ENCODE assay signal across 9 cellular contexts in the genomic region with DNA sequence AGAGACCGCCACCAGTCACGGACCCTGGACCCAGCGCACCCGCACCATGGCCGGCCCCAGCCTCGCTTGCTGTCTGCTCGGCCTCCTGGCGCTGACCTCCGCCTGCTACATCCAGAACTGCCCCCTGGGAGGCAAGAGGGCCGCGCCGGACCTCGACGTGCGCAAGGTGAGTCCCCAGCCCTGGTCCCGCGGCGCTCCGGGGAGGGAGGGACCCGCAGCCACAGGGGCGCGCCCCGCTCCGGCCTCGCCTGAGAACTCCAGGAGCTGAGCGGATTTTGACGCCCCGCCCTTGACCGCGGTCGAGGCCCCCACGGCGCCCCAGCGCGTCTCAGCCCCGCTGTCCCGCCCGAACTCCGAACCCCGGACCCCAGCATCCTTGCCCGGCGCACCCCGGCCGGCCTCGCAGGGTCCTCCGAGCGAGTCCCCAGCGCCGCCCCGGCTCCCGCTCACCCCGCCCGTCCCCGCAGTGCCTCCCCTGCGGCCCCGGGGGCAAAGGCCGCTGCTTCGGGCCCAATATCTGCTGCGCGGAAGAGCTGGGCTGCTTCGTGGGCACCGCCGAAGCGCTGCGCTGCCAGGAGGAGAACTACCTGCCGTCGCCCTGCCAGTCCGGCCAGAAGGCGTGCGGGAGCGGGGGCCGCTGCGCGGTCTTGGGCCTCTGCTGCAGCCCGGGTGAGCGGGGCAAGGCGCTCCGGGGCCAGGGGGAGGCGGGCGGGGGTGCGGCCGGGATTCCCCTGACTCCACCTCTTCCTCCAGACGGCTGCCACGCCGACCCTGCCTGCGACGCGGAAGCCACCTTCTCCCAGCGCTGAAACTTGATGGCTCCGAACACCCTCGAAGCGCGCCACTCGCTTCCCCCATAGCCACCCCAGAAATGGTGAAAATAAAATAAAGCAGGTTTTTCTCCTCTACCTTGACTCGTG.
DNase-seq lines count a peak whose midpoint lies in the region; ATAC-seq and TF ChIP-seq lines count a peak whose summit lies in the region.
"Had no signal": no experiment of that assay in that cellular context is flagged by ENCODE, and none has a peak within 500 bp of the region (broad histone marks: within the 10 kb centered on the region; RNA-seq: fewer than 3 reads in every experiment).

A gene (plus strand): TSS at position 11 of the 920 bp plus-strand sequence. CDS start 36 bp downstream, at position 47.

- peak within 1 kb of the TSS; percentile 89 for H3K4me2 ChIP-seq in Loucy (ENCODE audit: low read depth, low read length, poor library complexity, severe bottlenecking)

- peaks cover 8% of the 10 kb centered on the region for H4K20me1 ChIP-seq in Loucy (ENCODE audit: insufficient read depth, low read length, poor library complexity, severe bottlenecking)

- H3K36me3 ChIP-seq in Loucy (ENCODE audit: insufficient read depth, low read length) (no peaks in the 10 kb centered on the region), iPS DF 6.9 (ENCODE audit: control insufficient read depth, insufficient read depth, low read length) (peaks cover 4% of the 10 kb centered on the region; the same call in 1 of the 2 replicates)

- WGBS in iPS DF 6.9 (ENCODE audit: insufficient coverage, insufficient read length): no CpG with 5 or more reads among the region's 95 CpGs

- no peak for ATAC-seq in GM18519 (IDR thresholded peaks at IDR 0.05; ENCODE audit: low FRiP score, unreplicated experiment)
- ATAC-seq in HG02798 (IDR thresholded peaks at IDR 0.05; ENCODE audit: poor library complexity, unreplicated experiment): no peak
- no peak for ATAC-seq in GM21576 (IDR thresholded peaks at IDR 0.05; ENCODE audit: unreplicated experiment)

- no peak for TF ChIP-seq CTCF in Loucy (conservative IDR thresholded peaks at IDR 0.05; ENCODE audit: low read length)

- H3K9me2 ChIP-seq in Loucy (replicated peaks; ENCODE audit: low read depth, low read length): no peaks in the 10 kb centered on the region

- H3K4me3 ChIP-seq in Loucy (ENCODE audit: low read length, poor library complexity, severe bottlenecking) (peak within 1 kb of the TSS; percentile 82), iPS DF 6.9 (ENCODE audit: low read length) (peak within 1 kb of the TSS; percentile 38)

- peak within 1 kb of the TSS; percentile 94 for H2AFZ ChIP-seq in Loucy (ENCODE audit: low read length)

- H3K9ac ChIP-seq in Loucy (ENCODE audit: low read depth, low read length, poor library complexity, severe bottlenecking): peak within 1 kb of the TSS; percentile 84

- no peaks in the 10 kb centered on the region for H3K9me3 ChIP-seq in Loucy (ENCODE audit: insufficient read depth, low read depth, low read length)
- no peaks in the 10 kb centered on the region for H3K9me3 ChIP-seq in iPS DF 6.9 (ENCODE audit: control insufficient read depth, insufficient read depth, low read length)

- DNase-seq in activated gamma-delta T cell (lab: John Stamatoyannopoulos, UW): peak; percentile 60
- no peak for DNase-seq in iPS DF 6.9 (ENCODE audit: low read depth, low spot score)
- peak; percentile 45 to 51 for DNase-seq in stimulated activated CD4-positive, alpha-beta T cell treated with anti-CD3 and anti-CD28 coated beads, Interleukin-1b, Interleukin-23, amount 100 ng/mL, for 1 hour (ENCODE audit: low read depth in 2 of 2)
- no peak for DNase-seq in DMS153 (lab: John Stamatoyannopoulos, UW)

- peaks cover 16% of the 10 kb centered on the region; the same call in 1 of the 2 replicates for H3K79me2 ChIP-seq in Loucy (ENCODE audit: insufficient read depth, low read length)

- no peaks in the 10 kb centered on the region for H3F3A ChIP-seq in Loucy (ENCODE audit: low read depth)

- H3K4me1 ChIP-seq in Loucy (ENCODE audit: insufficient read depth, low read length, poor library complexity, severe bottlenecking) (peaks cover 17% of the 10 kb centered on the region), iPS DF 6.9 (ENCODE audit: control insufficient read depth, insufficient read depth, low read length) (peaks cover 3% of the 10 kb centered on the region)

- no peak within 1 kb of the TSS for H3K27ac ChIP-seq in iPS DF 6.9 (ENCODE audit: low read length)
- H3K27ac ChIP-seq: HL-60 had no signal

- H3K27me3 ChIP-seq in Loucy (ENCODE audit: insufficient read depth, low read length, poor library complexity, severe bottlenecking) (no peaks in the 10 kb centered on the region), iPS DF 6.9 (ENCODE audit: control insufficient read depth, insufficient read depth, low read length) (peaks cover 13% of the 10 kb centered on the region)

Comparison
In these comparisons a context has a peak if more than half of its experiments do, and no peak if none do; other contexts are left out.
1. DNase-seq: peak in activated gamma-delta T cell (single experiment) and stimulated activated CD4-positive, alpha-beta T cell treated with anti-CD3 and anti-CD28 coated beads, Interleukin-1b, Interleukin-23, amount 100 ng/mL, for 1 hour (2 of 2); none in iPS DF 6.9 (single experiment) and DMS153 (single experiment).